ENCODE assay signal across 8 cellular contexts in the genomic region with DNA sequence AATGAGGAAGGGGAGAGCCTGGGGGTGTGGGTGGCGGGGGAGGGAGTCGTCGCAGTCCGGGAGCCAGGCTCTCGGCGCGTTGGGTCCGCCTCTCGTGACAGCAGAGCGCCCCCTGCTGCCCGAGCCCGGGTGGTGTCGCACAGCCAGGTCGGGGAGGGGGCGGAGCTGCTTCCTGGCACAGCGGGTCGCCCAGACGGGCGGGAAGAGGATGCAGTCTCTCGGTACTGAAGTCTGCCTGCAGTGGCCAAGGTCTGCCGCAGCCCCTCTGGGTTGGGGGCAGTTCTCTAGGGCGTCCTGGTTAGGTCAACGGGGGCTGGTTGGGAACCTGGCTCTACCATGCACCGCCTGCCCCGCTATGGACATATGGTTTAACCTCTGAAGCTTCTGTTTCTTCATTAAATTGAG. TPM values are rescaled to one million over a fixed set of nuclear protein-coding genes. Genes with fewer than 3 reads are reported as not detected.
A peak's percentile ranks its signal among the peaks of the same experiment; 100 is the strongest.
DNase-seq lines count a peak whose midpoint lies in the region; ATAC-seq and TF ChIP-seq lines count a peak whose summit lies in the region.

No MANE protein-coding gene starts in this region.

- H3K9me2 ChIP-seq in GM23248 (ENCODE audit: insufficient read depth), result no peaks in the 10 kb centered on the region

- H3K9me3 ChIP-seq in A673 (ENCODE audit: low read depth, low read length, poor library complexity, severe bottlenecking) (no peaks in the 10 kb centered on the region), GM23248 (ENCODE audit: low read depth) (no peaks in the 10 kb centered on the region), liver (ENCODE audit: control insufficient read depth in 4 of 4, low read length in 3 of 4) (no peaks in the 10 kb centered on the region)

- peaks cover 52% of the 10 kb centered on the region for H3K4me1 ChIP-seq in A673 (ENCODE audit: insufficient read depth, low read length, poor library complexity, severe bottlenecking)
- no peaks in the 10 kb centered on the region for H3K4me1 ChIP-seq in GM23248 (ENCODE audit: insufficient read depth)
- peaks cover 0 to 7% (median 5%) of the 10 kb centered on the region in 4 donors for H3K4me1 ChIP-seq in liver (ENCODE audit: control insufficient read depth in 4 of 4, insufficient read depth in 4 of 4, low read length in 3 of 4)

- no peak overlapping the region for H3K27ac Mint-ChIP-seq in activated CD4-positive, alpha-beta T cell treated with anti-CD3 and anti-CD28 coated beads for 36 hours

- CTCF ChIA-PET in A673 (lab: Charles Lee), result interaction anchor here (0.6 to 3.3 kb wide), 16 partner anchors 8 to 655 kb away, joined by 3 to 29 read pairs (median 4); no protein-coding TSS in a partner anchor
- CTCF ChIA-PET in activated CD4-positive, alpha-beta T cell treated with anti-CD3 and anti-CD28 coated beads for 36 hours (lab: Charles Lee), result interaction anchor here (0.5 to 3.6 kb wide), 45 partner anchors 9 to 777 kb away, joined by 3 to 26 read pairs (median 3); a partner anchor contains a TSS

- H3K4me3 ChIP-seq in A673 (ENCODE audit: low read depth, low read length, poor library complexity, severe bottlenecking) (no peak overlapping the region), GM23248 (no peak overlapping the region), liver (ENCODE audit: low read depth in 1 of 3, low read length in 3 of 3) (no peak overlapping the region)

- H3K27me3 Mint-ChIP-seq in activated CD4-positive, alpha-beta T cell treated with anti-CD3 and anti-CD28 coated beads for 36 hours, result peaks cover 22% of the 10 kb centered on the region

- intact Hi-C loops in A673 (cut with micrococcal nuclease; ENCODE audit: unreplicated experiment), result no loop called here
- intact Hi-C loops in activated CD4-positive, alpha-beta T cell treated with anti-CD3 and anti-CD28 coated beads for 36 hours (cut with DNase I, micrococcal nuclease), result loop anchor here in 1 of 2 experiments (1.0 kb wide), 1 partner anchor 652 kb away; no protein-coding TSS in a partner anchor

- peak; percentile 92 for DNase-seq in A673 (ENCODE audit: low spot score)
- peak; percentile 52 for DNase-seq in GM23248
- peak; percentile 50 for DNase-seq in NCI-H460 (ENCODE audit: extremely low read depth, low read depth)
- DNase-seq in activated CD4-positive, alpha-beta T cell treated with anti-CD3 and anti-CD28 coated beads for 36 hours, result peak; percentile 91
- DNase-seq in cerebellum (ENCODE audit: low spot score), result peak; percentile 56
- peak; percentile 65 to 82 (median 75) for DNase-seq in stimulated activated CD4-positive, alpha-beta T cell treated with anti-CD3 and anti-CD28 coated beads, TNF-alpha, amount 100 ng/mL, for 48 hours (ENCODE audit: low read depth in 3 of 3)

- H2AFZ ChIP-seq in GM23248, result no peak overlapping the region

- no peak overlapping the region for H3K4me3 Mint-ChIP-seq in activated CD4-positive, alpha-beta T cell treated with anti-CD3 and anti-CD28 coated beads for 36 hours

- H3F3A ChIP-seq in GM23248 (ENCODE audit: insufficient read depth), result no peaks in the 10 kb centered on the region

- H3K4me1 Mint-ChIP-seq in activated CD4-positive, alpha-beta T cell treated with anti-CD3 and anti-CD28 coated beads for 36 hours, result peaks cover 2% of the 10 kb centered on the region

- no peaks in the 10 kb centered on the region for H3K36me3 Mint-ChIP-seq in activated CD4-positive, alpha-beta T cell treated with anti-CD3 and anti-CD28 coated beads for 36 hours (ENCODE audit: low read depth)

- peak overlapping the region; percentile 51 for H3K4me2 ChIP-seq in GM23248 (ENCODE audit: unreplicated experiment)

- ATAC-seq in activated CD4-positive, alpha-beta T cell treated with anti-CD3 and anti-CD28 coated beads for 36 hours, result peak; percentile 97
- ATAC-seq in GM18502 (IDR thresholded peaks at IDR 0.05; ENCODE audit: poor library complexity, unreplicated experiment), result no peak

- BruUV-seq in A673 (replicated peaks; lab: Mats Ljungman, UMichigan), result no TSS peak

- WGBS in GM23248 (ENCODE audit: low coverage in 1 of 2, low lambda C conversion rate in 2 of 2, missing lambda C conversion rate in 2 of 2), 2 experiments, result 8 to 10% methylated on average over 16 to 17 of the region's 25 CpGs
- WGBS in liver, result 6% methylated on average over 25 of the region's 25 CpGs

- no peak overlapping the region for H3K9ac ChIP-seq in GM23248
- H3K9ac ChIP-seq in liver (ENCODE audit: low read depth in 1 of 2, low read length in 2 of 2), result no peak overlapping the region

- H4K20me1 ChIP-seq in GM23248 (ENCODE audit: insufficient read depth), result no peaks in the 10 kb centered on the region

- in situ Hi-C loops in GM23248 (cut with MboI), result no loop called here

- no peaks in the 10 kb centered on the region for H3K9me3 Mint-ChIP-seq in activated CD4-positive, alpha-beta T cell treated with anti-CD3 and anti-CD28 coated beads for 36 hours (ENCODE audit: low read depth)

- no peaks in the 10 kb centered on the region for H3K79me2 ChIP-seq in GM23248 (ENCODE audit: insufficient read depth)

- no peaks in the 10 kb centered on the region for H3K27me3 ChIP-seq in A673 (replicated peaks; ENCODE audit: insufficient read depth, low read depth, low read length, poor library complexity)
- H3K27me3 ChIP-seq in GM23248 (replicated peaks; ENCODE audit: insufficient read depth), result peaks cover 36% of the 10 kb centered on the region
- peaks cover 0 to 7% (median 4%) of the 10 kb centered on the region in 4 donors for H3K27me3 ChIP-seq in liver (ENCODE audit: control insufficient read depth in 4 of 4, insufficient read depth in 4 of 4, low read length in 3 of 4)

- H3K27ac ChIP-seq in A673 (ENCODE audit: low read depth, low read length, poor library complexity, severe bottlenecking), result peak overlapping the region; percentile 52
- no peak overlapping the region for H3K27ac ChIP-seq in GM23248
- no peak overlapping the region for H3K27ac ChIP-seq in liver (ENCODE audit: low read depth in 1 of 2, low read length in 2 of 2)

- no peaks in the 10 kb centered on the region for H3K36me3 ChIP-seq in A673 (ENCODE audit: insufficient read depth, low read length, poor library complexity, severe bottlenecking)
- H3K36me3 ChIP-seq in GM23248 (ENCODE audit: low read depth), result no peaks in the 10 kb centered on the region
- no peaks in the 10 kb centered on the region for H3K36me3 ChIP-seq in liver (ENCODE audit: control insufficient read depth in 4 of 4, insufficient read depth in 3 of 4, low read depth in 1 of 4, low read length in 3 of 4)

- TF ChIP-seq CTCF in A673 (conservative IDR thresholded peaks at IDR 0.05; ENCODE audit: low read depth, low read length) (peak; percentile 99), liver (IDR thresholded peaks at IDR 0.05; ENCODE audit: low read depth, low read length, missing input control) (peak; percentile 57)

- POLR2A ChIA-PET in A673 (lab: Charles Lee; ENCODE audit: low non-redundant PET), result interaction anchor here (0.7 kb wide), 1 partner anchor 299 kb away, joined by 3 read pairs; no protein-coding TSS in a partner anchor
- POLR2A ChIA-PET in activated CD4-positive, alpha-beta T cell treated with anti-CD3 and anti-CD28 coated beads for 36 hours (lab: Charles Lee), result no interaction called here

- TF ChIP-seq RAD21 in liver (IDR thresholded peaks at IDR 0.05), result peak; percentile 42 to 72

TF ChIP-seq in liver, 16 proteins besides CTCF, POLR2A, EP300 and RAD21:
- TF ChIP-seq, protein P1, sequence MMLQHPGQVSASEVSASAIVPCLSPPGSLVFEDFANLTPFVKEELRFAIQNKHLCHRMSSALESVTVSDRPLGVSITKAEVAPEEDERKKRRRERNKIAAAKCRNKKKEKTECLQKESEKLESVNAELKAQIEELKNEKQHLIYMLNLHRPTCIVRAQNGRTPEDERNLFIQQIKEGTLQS (IDR thresholded peaks at IDR 0.05), result no peak
- TF ChIP-seq EGR1 (IDR thresholded peaks at IDR 0.05; ENCODE audit: low read depth in 2 of 2), result no peak
- TF ChIP-seq RXRA (IDR thresholded peaks at IDR 0.05), result no peak

RNA-seq across cellular contexts. Expression of a gene that starts 38.2 kb away (rescaled TPM):
- total RNA-seq in A673 (2021) (not detected in 2 replicates), cerebellum (not detected), liver (not detected)
- total RNA-seq in GM23248 (2014; rRNA removed; shearing (Covaris generic)), result not detected in 2 replicates
- polyA plus RNA-seq in GM23248 (2016; fragmentation: Nextera tagmentation; extraction: Ambion mirVana) (not detected in 2 replicates), liver (not detected)
- total RNA-seq in NCI-H460 (2014; rRNA removed; shearing (Covaris generic)), result not detected in 2 replicates
- polyA plus RNA-seq in NCI-H460 (2014; cell fraction: nucleus; rRNA removed), result not detected in 2 replicates
- total RNA-seq in activated CD4-positive, alpha-beta T cell treated with anti-CD3 and anti-CD28 coated beads for 36 hours, result not detected
